30 cellular contexts compared by ENCODE assay signal in the genomic region with DNA sequence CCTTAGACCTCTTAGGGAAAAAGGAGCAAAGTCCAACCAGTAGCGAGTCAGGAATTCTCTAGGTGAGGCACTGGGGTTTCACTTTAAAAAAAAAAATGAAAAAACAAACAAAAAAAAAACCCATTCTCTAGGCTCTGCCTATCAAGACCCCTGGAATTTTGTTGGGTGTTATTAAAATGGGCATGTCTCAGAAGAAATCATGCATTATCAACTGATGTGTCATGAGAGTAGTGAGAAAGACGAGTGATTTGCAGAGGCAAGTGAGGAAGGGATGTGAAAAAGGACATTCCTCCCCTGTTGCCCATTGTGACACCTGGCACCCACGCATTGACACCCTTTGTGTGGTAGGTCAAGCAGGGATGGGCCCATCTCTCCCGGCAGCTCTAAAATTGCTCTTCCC.
"Had no signal": no experiment of that assay in that cellular context is flagged by ENCODE, and none has a peak within 500 bp of the region (broad histone marks: within the 10 kb centered on the region; RNA-seq: fewer than 3 reads in every experiment).

No MANE protein-coding gene starts in this region.

- FAIRE-seq: endometrium, endothelial cell of umbilical vein had no signal

- H3K27me3 Mint-ChIP-seq: activated CD4-positive, alpha-beta T cell treated with anti-CD3 and anti-CD28 coated beads, Interleukin-2, amount 10 ng/mL, durations not matched to agents 7 days and 5 days; activated naive CD4-positive, alpha-beta T cell treated with anti-CD3 and anti-CD28 coated beads, Interleukin-2, amount 50 U/mL, for 24 hours; activated naive CD8-positive, alpha-beta T cell treated with anti-CD3 and anti-CD28 coated beads for 36 hours; activated naive CD8-positive, alpha-beta T cell treated with anti-CD3 and anti-CD28 coated beads, Interleukin-2, amount 50 U/mL, for 24 hours had no signal

- H3K4me3 Mint-ChIP-seq: activated CD4-positive, alpha-beta memory T cell treated with anti-CD3 and anti-CD28 coated beads, Interleukin-2, amount 10 ng/mL, durations not matched to agents 7 days and 5 days; activated CD4-positive, alpha-beta T cell treated with anti-CD3 and anti-CD28 coated beads, Interleukin-2, amount 10 ng/mL, durations not matched to agents 7 days and 5 days; activated naive CD4-positive, alpha-beta T cell treated with anti-CD3 and anti-CD28 coated beads for 36 hours; activated naive CD4-positive, alpha-beta T cell treated with anti-CD3 and anti-CD28 coated beads, Interleukin-2, amount 50 U/mL, for 24 hours; activated naive CD8-positive, alpha-beta T cell treated with anti-CD3 and anti-CD28 coated beads for 36 hours; activated naive CD8-positive, alpha-beta T cell treated with anti-CD3 and anti-CD28 coated beads, Interleukin-2, amount 50 U/mL, for 24 hours; activated T-helper 1 cell treated with anti-CD3 and anti-CD28 coated beads, Interleukin-12 subunit alpha, Interleukin-12 subunit beta, Interleukin-2, Interleukin-4 antibody, amounts not matched to agents 30 ng/mL and 10 ng/mL and 1 ng/mL, durations not matched to agents 14 hours and 24 hours and 36 hours; WTC11 had no signal

- ATAC-seq: activated naive CD8-positive, alpha-beta T cell treated with anti-CD3 and anti-CD28 coated beads, Interleukin-2, amount 50 U/mL, for 24 hours; body of pancreas; gastroesophageal sphincter; WTC11 had no signal

- H3K4me3 ChIP-seq: adrenal gland, body of pancreas, cardiac muscle cell, colonic mucosa, esophagus squamous epithelium, gastroesophageal sphincter had no signal

- H3K27ac Mint-ChIP-seq: activated CD4-positive, alpha-beta memory T cell treated with anti-CD3 and anti-CD28 coated beads, Interleukin-2, amount 10 ng/mL, durations not matched to agents 7 days and 5 days; activated CD4-positive, alpha-beta T cell treated with anti-CD3 and anti-CD28 coated beads, Interleukin-2, amount 10 ng/mL, durations not matched to agents 7 days and 5 days; activated naive CD4-positive, alpha-beta T cell treated with anti-CD3 and anti-CD28 coated beads for 36 hours; activated naive CD4-positive, alpha-beta T cell treated with anti-CD3 and anti-CD28 coated beads, Interleukin-2, amount 50 U/mL, for 24 hours; activated naive CD8-positive, alpha-beta T cell treated with anti-CD3 and anti-CD28 coated beads for 36 hours; activated naive CD8-positive, alpha-beta T cell treated with anti-CD3 and anti-CD28 coated beads, Interleukin-2, amount 50 U/mL, for 24 hours; activated T-helper 1 cell treated with anti-CD3 and anti-CD28 coated beads, Interleukin-12 subunit alpha, Interleukin-12 subunit beta, Interleukin-2, Interleukin-4 antibody, amounts not matched to agents 30 ng/mL and 10 ng/mL and 1 ng/mL, durations not matched to agents 14 hours and 24 hours and 36 hours; activated T-helper 2 cell treated with anti-CD3 and anti-CD28 coated beads, Interferon-gamma antibody, Interleukin-2, Interleukin-4, amounts not matched to agents 10 μg/mL and 5 μg/mL and 100 μg/mL, durations not matched to agents 14 hours and 24 hours and 36 hours; WTC11 had no signal

- H3K9me3 Mint-ChIP-seq: activated CD4-positive, alpha-beta memory T cell treated with anti-CD3 and anti-CD28 coated beads, Interleukin-2, amount 10 ng/mL, durations not matched to agents 7 days and 5 days; activated CD4-positive, alpha-beta T cell treated with anti-CD3 and anti-CD28 coated beads, Interleukin-2, amount 10 ng/mL, durations not matched to agents 7 days and 5 days; activated naive CD4-positive, alpha-beta T cell treated with anti-CD3 and anti-CD28 coated beads for 36 hours; activated naive CD4-positive, alpha-beta T cell treated with anti-CD3 and anti-CD28 coated beads, Interleukin-2, amount 50 U/mL, for 24 hours; activated naive CD8-positive, alpha-beta T cell treated with anti-CD3 and anti-CD28 coated beads for 36 hours; activated naive CD8-positive, alpha-beta T cell treated with anti-CD3 and anti-CD28 coated beads, Interleukin-2, amount 50 U/mL, for 24 hours; activated T-helper 1 cell treated with anti-CD3 and anti-CD28 coated beads, Interleukin-12 subunit alpha, Interleukin-12 subunit beta, Interleukin-2, Interleukin-4 antibody, amounts not matched to agents 30 ng/mL and 10 ng/mL and 1 ng/mL, durations not matched to agents 14 hours and 24 hours and 36 hours; activated T-helper 2 cell treated with anti-CD3 and anti-CD28 coated beads, Interferon-gamma antibody, Interleukin-2, Interleukin-4, amounts not matched to agents 10 μg/mL and 5 μg/mL and 100 μg/mL, durations not matched to agents 14 hours and 24 hours and 36 hours; WTC11 had no signal

- H3K36me3 ChIP-seq: adrenal gland, cardiac muscle cell, colonic mucosa, esophagus squamous epithelium, gastroesophageal sphincter had no signal

- DNase-seq: activated CD4-positive, alpha-beta memory T cell treated with anti-CD3 and anti-CD28 coated beads, Interleukin-2, amount 10 ng/mL, durations not matched to agents 7 days and 5 days; activated CD4-positive, alpha-beta T cell treated with anti-CD3 and anti-CD28 coated beads for 1 hour; activated CD4-positive, alpha-beta T cell treated with anti-CD3 and anti-CD28 coated beads for 4 hours; activated CD4-positive, alpha-beta T cell treated with anti-CD3 and anti-CD28 coated beads, Interleukin-2, amount 10 ng/mL, durations not matched to agents 7 days and 5 days; activated CD4-positive, alpha-beta T cell treated with anti-CD3 and anti-CD28 coated beads, Interleukin-2, amount 50 U/mL, for 4 hours; activated effector memory CD4-positive, alpha-beta T cell treated with anti-CD3 and anti-CD28 coated beads, Interleukin-2, amount 50 U/mL, for 16 hours; activated naive CD4-positive, alpha-beta T cell treated with anti-CD3 and anti-CD28 coated beads for 36 hours; activated naive CD8-positive, alpha-beta T cell treated with anti-CD3 and anti-CD28 coated beads for 36 hours; activated naive CD8-positive, alpha-beta T cell treated with anti-CD3 and anti-CD28 coated beads, Interleukin-2, amount 50 U/mL, for 24 hours; activated T-cell treated with anti-CD3 and anti-CD28 coated beads, Interleukin-2, amount 50 U/mL, for 1 hour; activated T-cell treated with anti-CD3 and anti-CD28 coated beads, Interleukin-2, amount 50 U/mL, for 48 hours; adrenal gland; amygdala; aorta; body of pancreas; central memory CD4-positive, alpha-beta T cell; cerebellar nuclear complex; colonic mucosa; effector CD8-positive, alpha-beta T cell; esophagus squamous epithelium; foreskin melanocyte; T-helper 2 cell had no signal

- H3K4me1 Mint-ChIP-seq: activated naive CD4-positive, alpha-beta T cell treated with anti-CD3 and anti-CD28 coated beads, Interleukin-2, amount 50 U/mL, for 24 hours; activated naive CD8-positive, alpha-beta T cell treated with anti-CD3 and anti-CD28 coated beads for 36 hours; activated naive CD8-positive, alpha-beta T cell treated with anti-CD3 and anti-CD28 coated beads, Interleukin-2, amount 50 U/mL, for 24 hours; WTC11 had no signal

- H3K27me3 ChIP-seq: adrenal gland, body of pancreas, cardiac muscle cell, colonic mucosa, gastroesophageal sphincter had no signal

- H3K36me3 Mint-ChIP-seq: activated naive CD4-positive, alpha-beta T cell treated with anti-CD3 and anti-CD28 coated beads, Interleukin-2, amount 50 U/mL, for 24 hours; activated naive CD8-positive, alpha-beta T cell treated with anti-CD3 and anti-CD28 coated beads for 36 hours had no signal
